ENCODE assay signal across 1 cellular context in genomic region chr5:142685418-142686209, GRCh38.
TF ChIP-seq lines count a peak whose summit lies in the region.

Gene FGF1, minus strand, starts transcription at chr5:142686090. Its CDS starts 71,963 bp downstream, at chr5:142614127.

TF ChIP-seq in IMR-90, 13 proteins besides CTCF, POLR2A, EP300 and RAD21 (continued from another document):
- TF ChIP-seq USF2 (IDR thresholded peaks at IDR 0.05; ENCODE audit: low read depth, low read length) = no peak
- TF ChIP-seq FOS (IDR thresholded peaks at IDR 0.05; ENCODE audit: low read depth, low read length) = no peak
- TF ChIP-seq ELK1 (IDR thresholded peaks at IDR 0.05; ENCODE audit: borderline replicate concordance, low read depth, low read length) = no peak
- TF ChIP-seq MXI1 (IDR thresholded peaks at IDR 0.05; ENCODE audit: borderline replicate concordance, low read depth, low read length) = no peak
- no peak for TF ChIP-seq MAFK (IDR thresholded peaks at IDR 0.05; ENCODE audit: low read depth, low read length)
TF ChIP-seq in IMR-90: peak in this region for 0.
